Comparison of ENCODE assay signal across 8 cellular contexts in genomic region chr1:47313915-47314664, GRCh38. TPM values are rescaled to one million over a fixed set of nuclear protein-coding genes. Genes with fewer than 3 reads are reported as not detected.
DNase-seq lines count a peak whose midpoint lies in the region; ATAC-seq lines count a peak whose summit lies in the region.

Gene STIL, minus strand, starts transcription at chr1:47314147. Its CDS starts 3,828 bp downstream, at chr1:47310319.

- H4K20me1 ChIP-seq in BLaER1 = no peaks in the 10 kb centered on the region

- peak within 1 kb of the TSS; percentile 92 for H3K27ac Mint-ChIP-seq in activated CD4-positive, alpha-beta T cell treated with anti-CD3 and anti-CD28 coated beads, Interleukin-2, amount 10 ng/mL, durations not matched to agents 7 days and 5 days

- H3K9ac ChIP-seq in BLaER1 = peak within 1 kb of the TSS; percentile 81

- H3K36me3 ChIP-seq in BLaER1 = peaks cover 27% of the 10 kb centered on the region

- H3K9me3 ChIP-seq in BLaER1 = no peaks in the 10 kb centered on the region

- peak within 1 kb of the TSS; percentile 85 for H3K27ac ChIP-seq in BLaER1

- H3K27me3 ChIP-seq in BLaER1 = no peaks in the 10 kb centered on the region

- CTCF ChIA-PET in activated CD4-positive, alpha-beta T cell treated with anti-CD3 and anti-CD28 coated beads, Interleukin-2, amount 10 ng/mL, durations not matched to agents 7 days and 5 days (lab: Charles Lee) = interaction anchor here (0.6 to 1.4 kb wide), 11 partner anchors 9 to 424 kb away, joined by 3 to 9 read pairs (median 4); partner anchors contain the start of genes CMPK1 and FOXD2

- H3K4me3 ChIP-seq in BLaER1 = peak within 1 kb of the TSS; percentile 79

- H3K4me1 Mint-ChIP-seq in activated CD4-positive, alpha-beta T cell treated with anti-CD3 and anti-CD28 coated beads, Interleukin-2, amount 10 ng/mL, durations not matched to agents 7 days and 5 days = peaks cover 30% of the 10 kb centered on the region

- H3K4me3 Mint-ChIP-seq in activated CD4-positive, alpha-beta T cell treated with anti-CD3 and anti-CD28 coated beads, Interleukin-2, amount 10 ng/mL, durations not matched to agents 7 days and 5 days = peak within 1 kb of the TSS; percentile 93

- peaks cover 23% of the 10 kb centered on the region for H3K4me1 ChIP-seq in BLaER1

- no peaks in the 10 kb centered on the region for H3K9me3 Mint-ChIP-seq in activated CD4-positive, alpha-beta T cell treated with anti-CD3 and anti-CD28 coated beads, Interleukin-2, amount 10 ng/mL, durations not matched to agents 7 days and 5 days

- POLR2A ChIA-PET in activated CD4-positive, alpha-beta T cell treated with anti-CD3 and anti-CD28 coated beads, Interleukin-2, amount 10 ng/mL, durations not matched to agents 7 days and 5 days (lab: Charles Lee) = interaction anchor here (0.7 to 1.3 kb wide), 3 partner anchors 18 to 647 kb away, joined by 3 to 10 read pairs (median 4); partner anchors contain the start of gene CMPK1

- no peaks in the 10 kb centered on the region for H3K27me3 Mint-ChIP-seq in activated CD4-positive, alpha-beta T cell treated with anti-CD3 and anti-CD28 coated beads, Interleukin-2, amount 10 ng/mL, durations not matched to agents 7 days and 5 days

- peak; percentile 98 for DNase-seq in NCI-H69 (lab: John Stamatoyannopoulos, UW)
- DNase-seq in activated CD4-positive, alpha-beta T cell treated with anti-CD3 and anti-CD28 coated beads, Interleukin-2, amount 10 ng/mL, durations not matched to agents 7 days and 5 days = peak; percentile 99
- DNase-seq in dedifferentiated amniotic fluid mesenchymal stem cell (ENCODE audit: extremely low spot score) = peak; percentile 99
- DNase-seq in left kidney (ENCODE audit: low read depth, low spot score) = peak; percentile 100
- peak; percentile 97 to 98 for DNase-seq in stimulated activated CD4-positive, alpha-beta T cell treated with anti-CD3 and anti-CD28 coated beads, Interleukin-2, amount 100 ng/mL, for 24 hours

- H3K4me2 ChIP-seq in BLaER1 = peak within 1 kb of the TSS; percentile 87

- peaks cover 29% of the 10 kb centered on the region for H3K36me3 Mint-ChIP-seq in activated CD4-positive, alpha-beta T cell treated with anti-CD3 and anti-CD28 coated beads, Interleukin-2, amount 10 ng/mL, durations not matched to agents 7 days and 5 days (ENCODE audit: low read depth)

- ATAC-seq in GM19328 (IDR thresholded peaks at IDR 0.05; ENCODE audit: unreplicated experiment) (peak; percentile 98), HG03520 (IDR thresholded peaks at IDR 0.05; ENCODE audit: unreplicated experiment) (peak; percentile 93)

RNA-seq across cellular contexts. Expression of gene STIL, which starts in this region (rescaled TPM):
- total RNA-seq in activated CD4-positive, alpha-beta T cell treated with anti-CD3 and anti-CD28 coated beads, Interleukin-2, amount 10 ng/mL, durations not matched to agents 7 days and 5 days = 10 to 100 TPM; 44.0 to 51.3 TPM

Comparison
In these comparisons a context has a peak if more than half of its experiments do, and no peak if none do; other contexts are left out.
1. Peak in every context shown above with its lines: DNase-seq, ATAC-seq, H3K4me3 ChIP-seq and H3K27ac ChIP-seq.